18 cellular contexts compared by ENCODE assay signal in genomic region chr3:59872121-59872520, GRCh38.
"Had no signal": no experiment of that assay in that cellular context is flagged by ENCODE, and none has a peak within 500 bp of the region (broad histone marks: within the 10 kb centered on the region; RNA-seq: fewer than 3 reads in every experiment).

No MANE protein-coding gene starts in this region.

- H3K4me3 ChIP-seq: adrenal gland, cardiac muscle cell, lung, prostate gland, SK-N-MC had no signal

- H3K36me3 Mint-ChIP-seq: activated CD8-positive, alpha-beta memory T cell treated with anti-CD3 and anti-CD28 coated beads, Interleukin-2, amount 10 ng/mL, durations not matched to agents 7 days and 5 days; type B pancreatic cell had no signal

- H3K9me3 ChIP-seq: adrenal gland, prostate gland had no signal

- H3K27ac ChIP-seq: adrenal gland, cardiac muscle cell, prostate gland, SK-N-MC had no signal

- H3K4me1 ChIP-seq: adrenal gland, prostate gland had no signal

- H3K27me3 ChIP-seq: adrenal gland, cardiac muscle cell had no signal

- DNase-seq: activated CD4-positive, alpha-beta T cell treated with anti-CD3 and anti-CD28 coated beads for 4 hours; activated CD8-positive, alpha-beta memory T cell treated with anti-CD3 and anti-CD28 coated beads, Interleukin-2, amount 10 ng/mL, durations not matched to agents 7 days and 5 days; activated gamma-delta T cell; activated T-cell treated with anti-CD3 and anti-CD28 coated beads, Interleukin-2, amount 50 U/mL, for 1 hour; adrenal gland; erythroblast; islet precursor cell; midbrain; Right ventricle myocardium superior; stimulated activated naive CD4-positive, alpha-beta T cell; substantia nigra had no signal

- H3K9me3 Mint-ChIP-seq: type B pancreatic cell had no signal

- ATAC-seq: activated CD8-positive, alpha-beta memory T cell treated with anti-CD3 and anti-CD28 coated beads, Interleukin-2, amount 10 ng/mL, durations not matched to agents 7 days and 5 days; sciatic nerve had no signal

- H3K27ac Mint-ChIP-seq: activated CD8-positive, alpha-beta memory T cell treated with anti-CD3 and anti-CD28 coated beads, Interleukin-2, amount 10 ng/mL, durations not matched to agents 7 days and 5 days; type B pancreatic cell had no signal

- H3K36me3 ChIP-seq: adrenal gland, cardiac muscle cell, prostate gland had no signal

- H3K27me3 Mint-ChIP-seq: activated CD8-positive, alpha-beta memory T cell treated with anti-CD3 and anti-CD28 coated beads, Interleukin-2, amount 10 ng/mL, durations not matched to agents 7 days and 5 days had no signal

- H3K4me3 Mint-ChIP-seq: activated CD8-positive, alpha-beta memory T cell treated with anti-CD3 and anti-CD28 coated beads, Interleukin-2, amount 10 ng/mL, durations not matched to agents 7 days and 5 days; neural crest cell; type B pancreatic cell had no signal
